In genomic region chr10:480928-481551, GRCh38 we compare ENCODE assay signal across 10 cellular contexts.
DNase-seq lines count a peak whose midpoint lies in the region; ATAC-seq and TF ChIP-seq lines count a peak whose summit lies in the region.
"Had no signal": no experiment of that assay in that cellular context is flagged by ENCODE, and none has a peak within 500 bp of the region (broad histone marks: within the 10 kb centered on the region; RNA-seq: fewer than 3 reads in every experiment).

No MANE protein-coding gene starts in this region.

- peak; percentile 66 to 72 for DNase-seq in NCI-H526 (lab: John Stamatoyannopoulos, UW)
- no peak for DNase-seq in NCI-H526 treated with DMSO at 0.1 percent for 48 hours (lab: John Stamatoyannopoulos, UW)
- peak; percentile 56 to 83 (median 76) for DNase-seq in adrenal gland
- DNase-seq in right atrium auricular region (ENCODE audit: low spot score) = peak; percentile 58
- peak in 7 of 49 donors; percentile 36 to 64 (median 44) for DNase-seq in substantia nigra (lab: John Stamatoyannopoulos, UW)
- no peak for DNase-seq in upper lobe of left lung
- no peak for DNase-seq in stimulated activated CD4-positive, alpha-beta T cell treated with anti-CD3 and anti-CD28 coated beads, Interleukin-4, amount 100 ng/mL, for 1 hour
- DNase-seq: activated CD4-positive, alpha-beta T cell treated with anti-CD3 and anti-CD28 coated beads, Interleukin-2, amount 50 U/mL, for 48 hours had no signal

- TF ChIP-seq POLR2A in adrenal gland (IDR thresholded peaks at IDR 0.05) (peak in 1 of 2 donors; percentile 20), upper lobe of left lung (IDR thresholded peaks at IDR 0.05) (no peak)

- no peaks in the 10 kb centered on the region for H3K36me3 ChIP-seq in adrenal gland (replicated peaks in 1 of 2)
- H3K36me3 ChIP-seq in right atrium auricular region = no peaks in the 10 kb centered on the region
- peaks cover 0 to 5% (median 0%) of the 10 kb centered on the region in 4 donors for H3K36me3 ChIP-seq in upper lobe of left lung
- H3K36me3 ChIP-seq: Peyer's patch had no signal

- H3K4me1 ChIP-seq in adrenal gland (replicated peaks in 1 of 2) (peaks cover 0 to 18% of the 10 kb centered on the region in 2 donors), right atrium auricular region (peaks cover 0 to 18% of the 10 kb centered on the region in 2 donors), upper lobe of left lung (peaks cover 0 to 9% (median 3%) of the 10 kb centered on the region in 4 donors)
- H3K4me1 ChIP-seq: Peyer's patch had no signal

- ATAC-seq in upper lobe of left lung (ENCODE audit: low FRiP score in 2 of 2) (no peak), GM19395 (IDR thresholded peaks at IDR 0.05; ENCODE audit: unreplicated experiment) (no peak)

- no peak for TF ChIP-seq EP300 in upper lobe of left lung (IDR thresholded peaks at IDR 0.05)

- TF ChIP-seq CTCF in adrenal gland (IDR thresholded peaks at IDR 0.05) (no peak), right atrium auricular region (IDR thresholded peaks at IDR 0.05) (no peak), upper lobe of left lung (IDR thresholded peaks at IDR 0.05) (no peak)

- WGBS in adrenal gland, 4 donors = 34 to 62% (median 61%) methylated on average over 6 to 17 of the region's 17 CpGs
- WGBS in upper lobe of left lung, 2 donors = 82 to 84% methylated on average over 10 to 17 of the region's 17 CpGs

- intact Hi-C loops in adrenal gland (cut with DNase I) = no loop called here

- H3K27me3 ChIP-seq in adrenal gland (no peaks in the 10 kb centered on the region), right atrium auricular region (no peaks in the 10 kb centered on the region), upper lobe of left lung (no peaks in the 10 kb centered on the region)
- H3K27me3 ChIP-seq: Peyer's patch had no signal

- H3K4me3 ChIP-seq in adrenal gland (no peak overlapping the region), right atrium auricular region (no peak overlapping the region), upper lobe of left lung (no peak overlapping the region)
- H3K4me3 ChIP-seq: Peyer's patch had no signal

- H3K27ac ChIP-seq in adrenal gland = peak overlapping the region in 1 of 5 donors; percentile 38
- H3K27ac ChIP-seq in right atrium auricular region = peak overlapping the region in 1 of 2 donors; percentile 13
- peak overlapping the region; percentile 9 for H3K27ac ChIP-seq in substantia nigra (ENCODE audit: low read depth, low read length, poor library complexity, severe bottlenecking)
- no peak overlapping the region for H3K27ac ChIP-seq in upper lobe of left lung

- H3K9me3 ChIP-seq in adrenal gland (replicated peaks in 1 of 3) (no peaks in the 10 kb centered on the region), right atrium auricular region (no peaks in the 10 kb centered on the region), upper lobe of left lung (no peaks in the 10 kb centered on the region)
- H3K9me3 ChIP-seq: Peyer's patch had no signal

Comparison
In these comparisons a context has a peak if more than half of its experiments do, and no peak if none do; other contexts are left out.
1. DNase-seq: peak in NCI-H526 (2 of 2), adrenal gland (7 of 7) and right atrium auricular region (single experiment); none in NCI-H526 treated with DMSO at 0.1 percent for 48 hours (single experiment), upper lobe of left lung (0 of 2) and stimulated activated CD4-positive, alpha-beta T cell treated with anti-CD3 and anti-CD28 coated beads, Interleukin-4, amount 100 ng/mL, for 1 hour (single experiment).